In genomic region chr17:81580481-81580880, GRCh38 we compare ENCODE assay signal across 22 cellular contexts. TPM values are rescaled to one million over a fixed set of nuclear protein-coding genes. Genes with fewer than 3 reads are reported as not detected.
DNase-seq lines count a peak whose midpoint lies in the region; ATAC-seq, FAIRE-seq and TF ChIP-seq lines count a peak whose summit lies in the region.
"Had no signal": no experiment of that assay in that cellular context is flagged by ENCODE, and none has a peak within 500 bp of the region (broad histone marks: within the 10 kb centered on the region; RNA-seq: fewer than 3 reads in every experiment).

No MANE protein-coding gene starts in this region.

- H3K9ac ChIP-seq in astrocyte (ENCODE audit: low read length) (peak overlapping the region; percentile 77), neural progenitor cell (peak overlapping the region; percentile 42)

- H3K9me3 Mint-ChIP-seq in activated naive CD4-positive, alpha-beta T cell treated with anti-CD3 and anti-CD28 coated beads, Interleukin-2, amount 50 U/mL, for 24 hours = no peaks in the 10 kb centered on the region
- no peaks in the 10 kb centered on the region for H3K9me3 Mint-ChIP-seq in activated naive CD4-positive, alpha-beta T cell treated with anti-CD3 and anti-CD28 coated beads for 36 hours
- H3K9me3 Mint-ChIP-seq in GM23338 (no peaks in the 10 kb centered on the region; the same call in 2 of the 3 replicates), astrocyte (ENCODE audit: unreplicated experiment) (peaks cover 2% of the 10 kb centered on the region), neural progenitor cell (no peaks in the 10 kb centered on the region)
- H3K9me3 Mint-ChIP-seq: activated CD4-positive, alpha-beta memory T cell treated with anti-CD3 and anti-CD28 coated beads for 36 hours had no signal

- H3K27ac Mint-ChIP-seq in activated naive CD4-positive, alpha-beta T cell treated with anti-CD3 and anti-CD28 coated beads, Interleukin-2, amount 50 U/mL, for 24 hours = peak overlapping the region; percentile 51
- H3K27ac Mint-ChIP-seq in activated naive CD4-positive, alpha-beta T cell treated with anti-CD3 and anti-CD28 coated beads for 36 hours = no peak overlapping the region
- H3K27ac Mint-ChIP-seq in GM23338 (peak overlapping the region; percentile 60), astrocyte (ENCODE audit: unreplicated experiment) (peak overlapping the region; percentile 75), neural progenitor cell (peak overlapping the region; percentile 64)
- H3K27ac Mint-ChIP-seq: activated naive CD8-positive, alpha-beta T cell had no signal

- H2AFZ ChIP-seq in GM23338 (no peak overlapping the region), astrocyte (ENCODE audit: low read depth, low read length) (no peak overlapping the region), neural progenitor cell (replicated peaks) (no peak overlapping the region)

- H3K27me3 ChIP-seq in GM23338 (ENCODE audit: insufficient read depth) = no peaks in the 10 kb centered on the region
- no peaks in the 10 kb centered on the region for H3K27me3 ChIP-seq in astrocyte (ENCODE audit: insufficient read depth, low read length)
- no peaks in the 10 kb centered on the region for H3K27me3 ChIP-seq in neural progenitor cell
- H3K27me3 ChIP-seq: body of pancreas, heart left ventricle, SJSA1, testis had no signal

- H3K9me3 ChIP-seq in astrocyte (ENCODE audit: insufficient read depth, low read depth, low read length) (no peaks in the 10 kb centered on the region), neural progenitor cell (ENCODE audit: low read depth) (no peaks in the 10 kb centered on the region)
- H3K9me3 ChIP-seq: body of pancreas, heart left ventricle, SJSA1, testis had no signal

- intact Hi-C loops in activated naive CD4-positive, alpha-beta T cell treated with anti-CD3 and anti-CD28 coated beads for 36 hours (cut with micrococcal nuclease) = no loop called here

- no peaks in the 10 kb centered on the region for H3F3A ChIP-seq in GM23338 (replicated peaks; ENCODE audit: low read depth)
- H3F3A ChIP-seq in neural progenitor cell (ENCODE audit: low read depth) = no peaks in the 10 kb centered on the region

- peaks cover 36% of the 10 kb centered on the region for H3K36me3 ChIP-seq in GM23338 (ENCODE audit: insufficient read depth)
- peaks cover 19% of the 10 kb centered on the region for H3K36me3 ChIP-seq in astrocyte (ENCODE audit: insufficient read depth, low read length)
- peaks cover 5% of the 10 kb centered on the region for H3K36me3 ChIP-seq in neural progenitor cell

- H3K27ac ChIP-seq in GM23338 (ENCODE audit: low read depth) (no peak overlapping the region), astrocyte (ENCODE audit: low read depth, low read length) (peak overlapping the region; percentile 77), neural progenitor cell (no peak overlapping the region)
- H3K27ac ChIP-seq: body of pancreas, coronary artery, heart left ventricle, SJSA1, testis, WERI-Rb-1 had no signal

- DNase-seq in activated naive CD4-positive, alpha-beta T cell treated with anti-CD3 and anti-CD28 coated beads for 36 hours = no peak
- no peak for DNase-seq in GM23338 (ENCODE audit: low spot score)
- DNase-seq in astrocyte (ENCODE audit: low read depth) = no peak
- no peak for DNase-seq in neural progenitor cell (ENCODE audit: low spot score)
- DNase-seq in COLO829 (ENCODE audit: low spot score) = no peak
- DNase-seq: ACHN; activated CD4-positive, alpha-beta memory T cell treated with anti-CD3 and anti-CD28 coated beads for 36 hours; body of pancreas; C1 segment of cervical spinal cord; NCI-H146; NCI-H2171; testis; WERI-Rb-1 had no signal

- H3K4me1 Mint-ChIP-seq in activated naive CD4-positive, alpha-beta T cell treated with anti-CD3 and anti-CD28 coated beads, Interleukin-2, amount 50 U/mL, for 24 hours = peaks cover 24% of the 10 kb centered on the region
- H3K4me1 Mint-ChIP-seq in activated naive CD4-positive, alpha-beta T cell treated with anti-CD3 and anti-CD28 coated beads for 36 hours (ENCODE audit: low read depth) = peaks cover 14% of the 10 kb centered on the region
- H3K4me1 Mint-ChIP-seq in GM23338 (no peaks in the 10 kb centered on the region; the same call in 2 of the 3 replicates), astrocyte (ENCODE audit: low read depth, unreplicated experiment) (peaks cover 69% of the 10 kb centered on the region), neural progenitor cell (peaks cover 3% of the 10 kb centered on the region)

- H3K4me2 ChIP-seq in GM23338 (no peak overlapping the region), astrocyte (ENCODE audit: low read length) (peak overlapping the region; percentile 67), neural progenitor cell (no peak overlapping the region)

- ATAC-seq in GM23338 (no peak), GM18519 (IDR thresholded peaks at IDR 0.05; ENCODE audit: low FRiP score, unreplicated experiment) (no peak), GM19023 (IDR thresholded peaks at IDR 0.05; ENCODE audit: unreplicated experiment) (no peak)
- ATAC-seq: body of pancreas, left lobe of liver had no signal

- H3K4me3 ChIP-seq in GM23338 (no peak overlapping the region), astrocyte (ENCODE audit: insufficient read depth, low read depth, low read length) (no peak overlapping the region), neural progenitor cell (no peak overlapping the region)
- H3K4me3 ChIP-seq: body of pancreas, coronary artery, heart left ventricle, SJSA1, testis had no signal

- H3K4me1 ChIP-seq in GM23338 (ENCODE audit: insufficient read depth) (no peaks in the 10 kb centered on the region), astrocyte (ENCODE audit: insufficient read depth, low read length) (peaks cover 64% of the 10 kb centered on the region), neural progenitor cell (no peaks in the 10 kb centered on the region)
- H3K4me1 ChIP-seq: testis had no signal

- no peak for FAIRE-seq in astrocyte (lab: Jason Lieb, UNC)
- FAIRE-seq: GM18507 had no signal

- CTCF ChIA-PET in activated naive CD4-positive, alpha-beta T cell treated with anti-CD3 and anti-CD28 coated beads for 36 hours (lab: Charles Lee) = interaction anchor here (1.8 kb wide), 1 partner anchor 21 kb away, joined by 5 read pairs; no protein-coding TSS in a partner anchor

- H3K27me3 Mint-ChIP-seq in activated naive CD4-positive, alpha-beta T cell treated with anti-CD3 and anti-CD28 coated beads, Interleukin-2, amount 50 U/mL, for 24 hours = no peaks in the 10 kb centered on the region
- H3K27me3 Mint-ChIP-seq in activated naive CD4-positive, alpha-beta T cell treated with anti-CD3 and anti-CD28 coated beads for 36 hours (ENCODE audit: low read depth) = no peaks in the 10 kb centered on the region
- H3K27me3 Mint-ChIP-seq in GM23338 (ENCODE audit: insufficient read depth, low read depth, poor library complexity) (peaks cover 7% of the 10 kb centered on the region), astrocyte (ENCODE audit: low read depth, unreplicated experiment) (no peaks in the 10 kb centered on the region), neural progenitor cell (ENCODE audit: insufficient read depth, low read depth) (peaks cover 11% of the 10 kb centered on the region)
- H3K27me3 Mint-ChIP-seq: activated CD4-positive, alpha-beta memory T cell treated with anti-CD3 and anti-CD28 coated beads for 36 hours; activated naive CD8-positive, alpha-beta T cell had no signal

- H3K4me3 Mint-ChIP-seq in activated naive CD4-positive, alpha-beta T cell treated with anti-CD3 and anti-CD28 coated beads, Interleukin-2, amount 50 U/mL, for 24 hours = no peak overlapping the region
- no peak overlapping the region for H3K4me3 Mint-ChIP-seq in activated naive CD4-positive, alpha-beta T cell treated with anti-CD3 and anti-CD28 coated beads for 36 hours
- H3K4me3 Mint-ChIP-seq in GM23338 (no peak overlapping the region), astrocyte (ENCODE audit: unreplicated experiment) (peak overlapping the region; percentile 60), neural progenitor cell (no peak overlapping the region)
- H3K4me3 Mint-ChIP-seq: activated CD4-positive, alpha-beta memory T cell treated with anti-CD3 and anti-CD28 coated beads for 36 hours; activated naive CD8-positive, alpha-beta T cell had no signal

- H3K79me2 ChIP-seq in GM23338 (replicated peaks; ENCODE audit: insufficient read depth) = peaks cover 5% of the 10 kb centered on the region
- peaks cover 43% of the 10 kb centered on the region for H3K79me2 ChIP-seq in astrocyte (ENCODE audit: insufficient read depth, low read length)
- no peaks in the 10 kb centered on the region for H3K79me2 ChIP-seq in neural progenitor cell (ENCODE audit: low read depth)

- no peaks in the 10 kb centered on the region for H3K9me2 ChIP-seq in GM23338 (ENCODE audit: insufficient read depth)

- peaks cover 5% of the 10 kb centered on the region for H3K36me3 Mint-ChIP-seq in activated naive CD4-positive, alpha-beta T cell treated with anti-CD3 and anti-CD28 coated beads, Interleukin-2, amount 50 U/mL, for 24 hours
- H3K36me3 Mint-ChIP-seq in activated naive CD4-positive, alpha-beta T cell treated with anti-CD3 and anti-CD28 coated beads for 36 hours (ENCODE audit: low read depth) = peaks cover 24% of the 10 kb centered on the region
- peaks cover 57% of the 10 kb centered on the region for H3K36me3 Mint-ChIP-seq in GM23338 (ENCODE audit: low read depth)
- peaks cover 42% of the 10 kb centered on the region for H3K36me3 Mint-ChIP-seq in astrocyte (ENCODE audit: low read depth, unreplicated experiment)
- peaks cover 22% of the 10 kb centered on the region for H3K36me3 Mint-ChIP-seq in neural progenitor cell

- TF ChIP-seq CTCF in GM23338 (conservative IDR thresholded peaks at IDR 0.05; ENCODE audit: low read depth in 2 of 2) (no peak), astrocyte (IDR thresholded peaks at IDR 0.05; ENCODE audit: insufficient read depth, low read depth, low read length) (no peak), neural progenitor cell (IDR thresholded peaks at IDR 0.05) (no peak)

- H4K20me1 ChIP-seq in GM23338 (replicated peaks; ENCODE audit: insufficient read depth) (peaks cover 35% of the 10 kb centered on the region), astrocyte (ENCODE audit: insufficient read depth, low read length) (peaks cover 25% of the 10 kb centered on the region), neural progenitor cell (ENCODE audit: low read depth) (peaks cover 5% of the 10 kb centered on the region)

RNA-seq across cellular contexts. Expression of gene FAAP100, which starts 28.3 kb away (rescaled TPM):
- 10 to 100 TPM; 25.3 to 27.1 TPM for total RNA-seq in activated naive CD4-positive, alpha-beta T cell treated with anti-CD3 and anti-CD28 coated beads for 36 hours
- total RNA-seq in GM23338 (2014; rRNA removed; shearing (Covaris generic)) = 50.5 and 52.8 TPM in 2 replicates
- polyA plus RNA-seq in GM23338 (2016; fragmentation: Nextera tagmentation; extraction: Ambion mirVana) = 16.0 and 16.2 TPM in 2 replicates
- total RNA-seq in astrocyte (35.8 and 38.9 TPM in 2 replicates), neural progenitor cell (ENCODE audit: low replicate concordance) (9.7 and 36.5 TPM in 2 replicates)

RNA-seq across cellular contexts. Expression of gene FSCN2, which starts 52.3 kb away (rescaled TPM):
- not detected for total RNA-seq in activated naive CD4-positive, alpha-beta T cell treated with anti-CD3 and anti-CD28 coated beads for 36 hours
- total RNA-seq in GM23338 (2014; rRNA removed; shearing (Covaris generic)) = 1.6 TPM in 1 of 2 replicates, not detected in the other
- polyA plus RNA-seq in GM23338 (2016; fragmentation: Nextera tagmentation; extraction: Ambion mirVana) = 0.13 TPM in 1 of 2 replicates, not detected in the other
- total RNA-seq in astrocyte = 5.6 and 8.0 TPM in 2 replicates
- 0.28 TPM in 1 of 2 replicates, not detected in the other for total RNA-seq in neural progenitor cell (ENCODE audit: low replicate concordance)

RNA-seq across cellular contexts. Expression of gene NPLOC4, which starts 56.4 kb away (rescaled TPM):
- 10 to 100 TPM; 67.0 to 68.6 TPM for total RNA-seq in activated naive CD4-positive, alpha-beta T cell treated with anti-CD3 and anti-CD28 coated beads for 36 hours
- 54.3 and 79.1 TPM in 2 replicates for total RNA-seq in GM23338 (2014; rRNA removed; shearing (Covaris generic))
- 23.0 and 24.1 TPM in 2 replicates for polyA plus RNA-seq in GM23338 (2016; fragmentation: Nextera tagmentation; extraction: Ambion mirVana)
- total RNA-seq in astrocyte (125 and 127 TPM in 2 replicates), neural progenitor cell (ENCODE audit: low replicate concordance) (44.1 and 58.7 TPM in 2 replicates)

RNA-seq across cellular contexts. Expression of gene TSPAN10, which starts 56.5 kb away (rescaled TPM):
- total RNA-seq in activated naive CD4-positive, alpha-beta T cell treated with anti-CD3 and anti-CD28 coated beads for 36 hours = under 1 TPM in 1 of 2 experiments, not detected in 1; 0.12 TPM
- total RNA-seq in GM23338 (2014; rRNA removed; shearing (Covaris generic)) = 0.31 and 0.66 TPM in 2 replicates
- polyA plus RNA-seq in GM23338 (2016; fragmentation: Nextera tagmentation; extraction: Ambion mirVana) = 1.2 and 1.5 TPM in 2 replicates
- total RNA-seq in astrocyte = 2.7 and 3.2 TPM in 2 replicates
- 0.93 and 2.2 TPM in 2 replicates for total RNA-seq in neural progenitor cell (ENCODE audit: low replicate concordance)
